In genomic region chr20:43975096-43975768, GRCh38 we compare ENCODE assay signal across 14 cellular contexts.
A peak's percentile ranks its signal among the peaks of the same experiment; 100 is the strongest.
DNase-seq lines count a peak whose midpoint lies in the region; ATAC-seq and TF ChIP-seq lines count a peak whose summit lies in the region.
"Had no signal": no experiment of that assay in that cellular context is flagged by ENCODE, and none has a peak within 500 bp of the region (broad histone marks: within the 10 kb centered on the region; RNA-seq: fewer than 3 reads in every experiment).

No MANE protein-coding gene starts in this region.

- no peak for ATAC-seq in effector memory CD8-positive, alpha-beta T cell (replicated peaks)
- ATAC-seq in GM19035 (IDR thresholded peaks at IDR 0.05; ENCODE audit: unreplicated experiment) (no peak), GM21526 (IDR thresholded peaks at IDR 0.05; ENCODE audit: low FRiP score, unreplicated experiment) (no peak)
- ATAC-seq: heart left ventricle had no signal

- POLR2A ChIA-PET in RWPE1 (lab: Yijun Ruan, JAX; ENCODE audit: low non-redundant PET): interaction anchor here (0.7 kb wide), 1 partner anchor 41 kb away, joined by 4 read pairs; no protein-coding TSS in a partner anchor

- no peak overlapping the region for H3K27ac Mint-ChIP-seq in effector memory CD8-positive, alpha-beta T cell
- H3K27ac Mint-ChIP-seq: activated naive CD8-positive, alpha-beta T cell treated with anti-CD3 and anti-CD28 coated beads, Interleukin-2, amount 10 ng/mL, durations not matched to agents 7 days and 5 days had no signal

- no peak overlapping the region for H3K4me3 Mint-ChIP-seq in effector memory CD8-positive, alpha-beta T cell
- H3K4me3 Mint-ChIP-seq: activated naive CD8-positive, alpha-beta T cell treated with anti-CD3 and anti-CD28 coated beads, Interleukin-2, amount 10 ng/mL, durations not matched to agents 7 days and 5 days had no signal

- TF ChIP-seq CTCF in RWPE1 (conservative IDR thresholded peaks at IDR 0.05; ENCODE audit: low read depth) (no peak), suprapubic skin (IDR thresholded peaks at IDR 0.05) (no peak)

- no peak for TF ChIP-seq POLR2A in suprapubic skin (IDR thresholded peaks at IDR 0.05)

- no peaks in the 10 kb centered on the region for H3K36me3 ChIP-seq in suprapubic skin
- H3K36me3 ChIP-seq: HAP-1, heart left ventricle, transverse colon had no signal

- H3K4me1 ChIP-seq in suprapubic skin: peaks cover 4% of the 10 kb centered on the region
- H3K4me1 ChIP-seq: transverse colon had no signal

- H3K27me3 ChIP-seq in suprapubic skin: peaks cover 18% of the 10 kb centered on the region
- H3K27me3 ChIP-seq: transverse colon had no signal

- H3K27me3 Mint-ChIP-seq in effector memory CD8-positive, alpha-beta T cell: peaks cover 27 to 74% of the 10 kb centered on the region in 2 donors

- no peaks in the 10 kb centered on the region for H3K36me3 Mint-ChIP-seq in effector memory CD8-positive, alpha-beta T cell (ENCODE audit: insufficient read depth)
- H3K36me3 Mint-ChIP-seq: activated naive CD8-positive, alpha-beta T cell treated with anti-CD3 and anti-CD28 coated beads, Interleukin-2, amount 10 ng/mL, durations not matched to agents 7 days and 5 days had no signal

- H3K4me1 Mint-ChIP-seq in effector memory CD8-positive, alpha-beta T cell (ENCODE audit: low read depth in 2 of 2): peaks cover 0 to 2% of the 10 kb centered on the region in 2 donors

- H3K27ac ChIP-seq in RWPE1 (peak overlapping the region; percentile 66), epithelial cell of prostate (peak overlapping the region; percentile 93), suprapubic skin (no peak overlapping the region)
- H3K27ac ChIP-seq: heart left ventricle, transverse colon had no signal

- 69% methylated on average over 6 of the region's 6 CpGs for WGBS in suprapubic skin

- no peak for TF ChIP-seq EP300 in suprapubic skin (IDR thresholded peaks at IDR 0.05)

- no peak overlapping the region for H3K4me3 ChIP-seq in suprapubic skin
- H3K4me3 ChIP-seq: HAP-1, heart left ventricle, transverse colon had no signal

- no peaks in the 10 kb centered on the region for H3K9me3 ChIP-seq in suprapubic skin
- H3K9me3 ChIP-seq: HAP-1, transverse colon had no signal

- DNase-seq in stimulated activated CD4-positive, alpha-beta T cell treated with anti-CD3 and anti-CD28 coated beads, Interleukin-15, amount 100 ng/mL, for 24 hours: peak; percentile 27
- no peak for DNase-seq in stimulated activated CD4-positive, alpha-beta T cell treated with anti-CD3 and anti-CD28 coated beads, Interleukin-2, amount 100 ng/mL, for 48 hours
- DNase-seq in RWPE1 (ENCODE audit: low spot score) (peak; percentile 97), epithelial cell of prostate (ENCODE audit: low read depth, low spot score) (peak; percentile 63), suprapubic skin (ENCODE audit: low spot score in 2 of 2) (peak; percentile 4 to 15)
- DNase-seq in effector memory CD8-positive, alpha-beta T cell: no peak
- DNase-seq: activated naive CD8-positive, alpha-beta T cell treated with anti-CD3 and anti-CD28 coated beads, Interleukin-2, amount 10 ng/mL, durations not matched to agents 7 days and 5 days; DMS 273 treated with DMSO at 0.1 percent for 48 hours; heart left ventricle; NCI-H446; transverse colon had no signal

- CTCF ChIA-PET in RWPE1 (lab: Yijun Ruan, JAX): interaction anchor here (1.0 kb wide), 2 partner anchors 50 to 180 kb away, joined by 3 to 4 read pairs; no protein-coding TSS in a partner anchor

- H3K9me3 Mint-ChIP-seq in effector memory CD8-positive, alpha-beta T cell: no peaks in the 10 kb centered on the region

Comparison
In these comparisons a context has a peak if more than half of its experiments do, and no peak if none do; other contexts are left out.
1. DNase-seq: peak in stimulated activated CD4-positive, alpha-beta T cell treated with anti-CD3 and anti-CD28 coated beads, Interleukin-15, amount 100 ng/mL, for 24 hours (single experiment), RWPE1 (single experiment), epithelial cell of prostate (single experiment) and suprapubic skin (2 of 2); none in stimulated activated CD4-positive, alpha-beta T cell treated with anti-CD3 and anti-CD28 coated beads, Interleukin-2, amount 100 ng/mL, for 48 hours (0 of 2) and effector memory CD8-positive, alpha-beta T cell (0 of 3).